In the genomic region with DNA sequence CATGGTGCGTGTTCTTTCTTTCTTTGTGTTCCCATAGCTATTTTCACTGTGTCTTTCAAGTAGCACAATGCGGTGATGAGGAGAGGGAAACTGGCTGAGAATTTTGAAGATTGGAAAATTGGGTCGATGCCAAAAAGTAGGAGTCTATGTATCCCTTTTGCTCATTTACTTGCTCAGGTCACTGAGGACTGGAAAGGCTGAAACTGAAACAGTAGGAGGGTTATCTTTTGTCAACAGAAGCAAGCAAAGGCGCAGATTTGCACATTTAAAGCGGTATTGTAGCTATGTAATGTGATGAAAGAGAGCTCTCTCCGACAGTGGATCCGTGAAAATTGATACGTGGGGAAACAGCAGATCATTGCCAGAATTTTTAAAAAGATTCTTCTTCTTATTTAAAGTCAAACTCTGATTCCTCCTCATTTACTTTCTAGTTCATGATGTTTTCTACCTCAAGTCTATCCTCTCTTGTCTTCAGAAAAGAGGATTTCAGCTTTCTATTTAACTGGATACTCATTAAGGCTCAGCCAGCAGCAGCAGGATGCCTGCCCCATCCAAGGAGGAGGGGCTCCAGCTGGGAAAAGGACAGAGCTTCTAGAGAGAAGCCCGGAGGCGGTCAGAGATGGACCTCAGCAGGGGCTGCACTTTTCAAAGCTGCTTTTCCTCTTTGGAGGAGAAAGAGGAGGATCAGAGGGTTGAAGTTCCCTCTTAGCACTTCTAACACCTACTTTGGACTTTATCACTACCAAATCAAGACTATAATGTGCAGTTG, we compare ENCODE assay signal across 1 cellular context.
TF ChIP-seq lines count a peak whose summit lies in the region.

No MANE protein-coding gene starts in this region.

TF ChIP-seq in SK-N-SH, 30 proteins besides CTCF, POLR2A, EP300 and RAD21 (continued from another document):
- TF ChIP-seq, protein P1, sequence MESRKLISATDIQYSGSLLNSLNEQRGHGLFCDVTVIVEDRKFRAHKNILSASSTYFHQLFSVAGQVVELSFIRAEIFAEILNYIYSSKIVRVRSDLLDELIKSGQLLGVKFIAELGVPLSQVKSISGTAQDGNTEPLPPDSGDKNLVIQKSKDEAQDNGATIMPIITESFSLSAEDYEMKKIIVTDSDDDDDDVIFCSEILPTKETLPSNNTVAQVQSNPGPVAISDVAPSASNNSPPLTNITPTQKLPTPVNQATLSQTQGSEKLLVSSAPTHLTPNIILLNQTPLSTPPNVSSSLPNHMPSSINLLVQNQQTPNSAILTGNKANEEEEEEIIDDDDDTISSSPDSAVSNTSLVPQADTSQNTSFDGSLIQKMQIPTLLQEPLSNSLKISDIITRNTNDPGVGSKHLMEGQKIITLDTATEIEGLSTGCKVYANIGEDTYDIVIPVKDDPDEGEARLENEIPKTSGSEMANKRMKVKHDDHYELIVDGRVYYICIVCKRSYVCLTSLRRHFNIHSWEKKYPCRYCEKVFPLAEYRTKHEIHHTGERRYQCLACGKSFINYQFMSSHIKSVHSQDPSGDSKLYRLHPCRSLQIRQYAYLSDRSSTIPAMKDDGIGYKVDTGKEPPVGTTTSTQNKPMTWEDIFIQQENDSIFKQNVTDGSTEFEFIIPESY (IDR thresholded peaks at IDR 0.05; ENCODE audit: borderline replicate concordance, low read depth) = no peak
- TF ChIP-seq TEAD4 (IDR thresholded peaks at IDR 0.05; ENCODE audit: borderline replicate concordance, insufficient read depth) = no peak
- no peak for TF ChIP-seq NFIC (IDR thresholded peaks at IDR 0.05; ENCODE audit: borderline replicate concordance)
- TF ChIP-seq RXRA (IDR thresholded peaks at IDR 0.05; ENCODE audit: borderline replicate concordance, low read depth) = no peak
- no peak for TF ChIP-seq SIN3A (IDR thresholded peaks at IDR 0.05; ENCODE audit: borderline replicate concordance, low read depth, low read length)
- TF ChIP-seq, protein P2, sequence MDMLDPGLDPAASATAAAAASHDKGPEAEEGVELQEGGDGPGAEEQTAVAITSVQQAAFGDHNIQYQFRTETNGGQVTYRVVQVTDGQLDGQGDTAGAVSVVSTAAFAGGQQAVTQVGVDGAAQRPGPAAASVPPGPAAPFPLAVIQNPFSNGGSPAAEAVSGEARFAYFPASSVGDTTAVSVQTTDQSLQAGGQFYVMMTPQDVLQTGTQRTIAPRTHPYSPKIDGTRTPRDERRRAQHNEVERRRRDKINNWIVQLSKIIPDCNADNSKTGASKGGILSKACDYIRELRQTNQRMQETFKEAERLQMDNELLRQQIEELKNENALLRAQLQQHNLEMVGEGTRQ (IDR thresholded peaks at IDR 0.05; ENCODE audit: borderline replicate concordance, low read depth, low read length) = no peak
- no peak for TF ChIP-seq POLR2AphosphoS5 (IDR thresholded peaks at IDR 0.05; ENCODE audit: low read depth, low read length)
- TF ChIP-seq RFX5 (IDR thresholded peaks at IDR 0.05; ENCODE audit: low read length) = no peak
